ENCODE assay signal across 1 cellular context in genomic region chr6:149898966-149899365, GRCh38.
TF ChIP-seq lines count a peak whose summit lies in the region.

No MANE protein-coding gene starts in this region.

TF ChIP-seq in K562, 482 proteins besides CTCF, POLR2A, EP300 and RAD21:
- TF ChIP-seq RBM17 (IDR thresholded peaks at IDR 0.05; ENCODE audit: borderline replicate concordance, low read depth, low read length) (no peak), STAG1 (CRISPR knock-in tag; IDR thresholded peaks at IDR 0.05; ENCODE audit: borderline replicate concordance) (peak; percentile 20; the same call in 1 of the 2 replicates)
TF ChIP-seq in K562: peak in this region for 1.
